ENCODE assay signal across 17 cellular contexts in the genomic region with DNA sequence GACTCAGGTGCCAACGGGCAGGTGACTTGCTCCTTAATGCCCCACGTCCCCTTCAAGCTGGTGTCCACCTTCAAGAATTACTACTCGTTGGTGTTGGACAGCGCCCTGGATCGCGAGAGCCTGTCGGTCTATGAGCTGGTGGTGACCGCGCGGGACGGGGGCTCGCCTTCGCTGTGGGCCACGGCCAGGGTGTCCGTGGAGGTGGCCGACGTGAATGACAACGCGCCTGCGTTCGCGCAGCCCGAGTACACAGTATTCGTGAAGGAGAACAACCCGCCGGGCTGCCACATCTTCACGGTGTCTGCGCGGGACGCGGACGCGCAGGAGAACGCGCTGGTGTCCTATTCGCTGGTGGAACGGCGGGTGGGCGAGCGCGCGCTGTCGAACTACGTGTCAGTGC. TPM values are rescaled to one million over a fixed set of nuclear protein-coding genes. Genes with fewer than 3 reads are reported as not detected.
"Had no signal": no experiment of that assay in that cellular context is flagged by ENCODE, and none has a peak within 500 bp of the region (broad histone marks: within the 10 kb centered on the region; RNA-seq: fewer than 3 reads in every experiment).

No MANE protein-coding gene starts in this region.

RNA-seq across cellular contexts. Expression of a gene that starts 1.5 kb away (rescaled TPM):
- total RNA-seq: activated naive CD4-positive, alpha-beta T cell treated with anti-CD3 and anti-CD28 coated beads for 36 hours; activated naive CD4-positive, alpha-beta T cell treated with anti-CD3 and anti-CD28 coated beads, Interleukin-2, amount 50 U/mL, for 72 hours; activated naive CD8-positive, alpha-beta T cell treated with anti-CD3 and anti-CD28 coated beads for 36 hours; activated naive CD8-positive, alpha-beta T cell treated with anti-CD3 and anti-CD28 coated beads, Interleukin-2, amount 10 ng/mL, durations not matched to agents 7 days and 5 days; activated T-cell treated with anti-CD3 and anti-CD28 coated beads, Interleukin-2, amount 50 U/mL, for 4 hours; activated T-cell treated with anti-CD3 and anti-CD28 coated beads, Interleukin-2, amount 50 U/mL, for 72 hours; activated T-helper 1 cell treated with anti-CD3 and anti-CD28 coated beads, Interleukin-12 subunit alpha, Interleukin-12 subunit beta, Interleukin-2, Interleukin-4 antibody, amounts not matched to agents 30 ng/mL and 10 ng/mL and 1 ng/mL, durations not matched to agents 14 hours and 24 hours and 36 hours; activated T-helper 17 cell treated with anti-CD3 and anti-CD28 coated beads, Interleukin-2, amount 50 U/mL, for 72 hours; activated T-helper 2 cell treated with anti-CD3 and anti-CD28 coated beads, Interferon-gamma antibody, Interleukin-2, Interleukin-4, amounts not matched to agents 10 μg/mL and 5 μg/mL and 100 μg/mL, durations not matched to agents 14 hours and 24 hours and 36 hours; aorta; ascending aorta; astrocyte; body of pancreas; breast epithelium; cardiac muscle cell had no signal
- polyA plus RNA-seq: aorta had no signal

RNA-seq across cellular contexts. Expression of a gene that starts 7.2 kb away (rescaled TPM):
- total RNA-seq: activated naive CD4-positive, alpha-beta T cell treated with anti-CD3 and anti-CD28 coated beads for 36 hours; activated naive CD8-positive, alpha-beta T cell treated with anti-CD3 and anti-CD28 coated beads for 36 hours; activated naive CD8-positive, alpha-beta T cell treated with anti-CD3 and anti-CD28 coated beads, Interleukin-2, amount 10 ng/mL, durations not matched to agents 7 days and 5 days; activated T-cell treated with anti-CD3 and anti-CD28 coated beads, Interleukin-2, amount 50 U/mL, for 4 hours; activated T-cell treated with anti-CD3 and anti-CD28 coated beads, Interleukin-2, amount 50 U/mL, for 72 hours; activated T-helper 1 cell treated with anti-CD3 and anti-CD28 coated beads, Interleukin-12 subunit alpha, Interleukin-12 subunit beta, Interleukin-2, Interleukin-4 antibody, amounts not matched to agents 30 ng/mL and 10 ng/mL and 1 ng/mL, durations not matched to agents 14 hours and 24 hours and 36 hours; activated T-helper 17 cell treated with anti-CD3 and anti-CD28 coated beads, Interleukin-2, amount 50 U/mL, for 72 hours; activated T-helper 2 cell treated with anti-CD3 and anti-CD28 coated beads, Interferon-gamma antibody, Interleukin-2, Interleukin-4, amounts not matched to agents 10 μg/mL and 5 μg/mL and 100 μg/mL, durations not matched to agents 14 hours and 24 hours and 36 hours; ascending aorta; cardiac septum had no signal
- polyA plus RNA-seq: aorta had no signal

RNA-seq across cellular contexts. Expression of a gene that starts 13.4 kb away (rescaled TPM):
- total RNA-seq: activated naive CD4-positive, alpha-beta T cell treated with anti-CD3 and anti-CD28 coated beads for 36 hours; activated naive CD4-positive, alpha-beta T cell treated with anti-CD3 and anti-CD28 coated beads, Interleukin-2, amount 50 U/mL, for 72 hours; activated naive CD8-positive, alpha-beta T cell treated with anti-CD3 and anti-CD28 coated beads for 36 hours; activated naive CD8-positive, alpha-beta T cell treated with anti-CD3 and anti-CD28 coated beads, Interleukin-2, amount 10 ng/mL, durations not matched to agents 7 days and 5 days; activated T-cell treated with anti-CD3 and anti-CD28 coated beads, Interleukin-2, amount 50 U/mL, for 4 hours; activated T-cell treated with anti-CD3 and anti-CD28 coated beads, Interleukin-2, amount 50 U/mL, for 72 hours; activated T-helper 1 cell treated with anti-CD3 and anti-CD28 coated beads, Interleukin-12 subunit alpha, Interleukin-12 subunit beta, Interleukin-2, Interleukin-4 antibody, amounts not matched to agents 30 ng/mL and 10 ng/mL and 1 ng/mL, durations not matched to agents 14 hours and 24 hours and 36 hours; activated T-helper 17 cell treated with anti-CD3 and anti-CD28 coated beads, Interleukin-2, amount 50 U/mL, for 72 hours; activated T-helper 2 cell treated with anti-CD3 and anti-CD28 coated beads, Interferon-gamma antibody, Interleukin-2, Interleukin-4, amounts not matched to agents 10 μg/mL and 5 μg/mL and 100 μg/mL, durations not matched to agents 14 hours and 24 hours and 36 hours; ascending aorta; bronchial epithelial cell had no signal

RNA-seq across cellular contexts. Expression of a gene that starts 19.4 kb away (rescaled TPM):
- total RNA-seq: activated naive CD4-positive, alpha-beta T cell treated with anti-CD3 and anti-CD28 coated beads for 36 hours; activated naive CD4-positive, alpha-beta T cell treated with anti-CD3 and anti-CD28 coated beads, Interleukin-2, amount 50 U/mL, for 72 hours; activated naive CD8-positive, alpha-beta T cell treated with anti-CD3 and anti-CD28 coated beads for 36 hours; activated naive CD8-positive, alpha-beta T cell treated with anti-CD3 and anti-CD28 coated beads, Interleukin-2, amount 10 ng/mL, durations not matched to agents 7 days and 5 days; activated T-cell treated with anti-CD3 and anti-CD28 coated beads, Interleukin-2, amount 50 U/mL, for 72 hours; activated T-helper 1 cell treated with anti-CD3 and anti-CD28 coated beads, Interleukin-12 subunit alpha, Interleukin-12 subunit beta, Interleukin-2, Interleukin-4 antibody, amounts not matched to agents 30 ng/mL and 10 ng/mL and 1 ng/mL, durations not matched to agents 14 hours and 24 hours and 36 hours; activated T-helper 17 cell treated with anti-CD3 and anti-CD28 coated beads, Interleukin-2, amount 50 U/mL, for 72 hours; activated T-helper 2 cell treated with anti-CD3 and anti-CD28 coated beads, Interferon-gamma antibody, Interleukin-2, Interleukin-4, amounts not matched to agents 10 μg/mL and 5 μg/mL and 100 μg/mL, durations not matched to agents 14 hours and 24 hours and 36 hours; ascending aorta had no signal

RNA-seq across cellular contexts. Expression of a gene that starts 34.0 kb away (rescaled TPM):
- total RNA-seq: activated naive CD4-positive, alpha-beta T cell treated with anti-CD3 and anti-CD28 coated beads for 36 hours; activated naive CD4-positive, alpha-beta T cell treated with anti-CD3 and anti-CD28 coated beads, Interleukin-2, amount 50 U/mL, for 72 hours; activated naive CD8-positive, alpha-beta T cell treated with anti-CD3 and anti-CD28 coated beads for 36 hours; activated naive CD8-positive, alpha-beta T cell treated with anti-CD3 and anti-CD28 coated beads, Interleukin-2, amount 10 ng/mL, durations not matched to agents 7 days and 5 days; activated T-cell treated with anti-CD3 and anti-CD28 coated beads, Interleukin-2, amount 50 U/mL, for 4 hours; activated T-cell treated with anti-CD3 and anti-CD28 coated beads, Interleukin-2, amount 50 U/mL, for 72 hours; activated T-helper 1 cell treated with anti-CD3 and anti-CD28 coated beads, Interleukin-12 subunit alpha, Interleukin-12 subunit beta, Interleukin-2, Interleukin-4 antibody, amounts not matched to agents 30 ng/mL and 10 ng/mL and 1 ng/mL, durations not matched to agents 14 hours and 24 hours and 36 hours; activated T-helper 17 cell treated with anti-CD3 and anti-CD28 coated beads, Interleukin-2, amount 50 U/mL, for 72 hours; activated T-helper 2 cell treated with anti-CD3 and anti-CD28 coated beads, Interferon-gamma antibody, Interleukin-2, Interleukin-4, amounts not matched to agents 10 μg/mL and 5 μg/mL and 100 μg/mL, durations not matched to agents 14 hours and 24 hours and 36 hours; ascending aorta; bronchial epithelial cell had no signal
